ENCODE assay signal across 8 cellular contexts in genomic region chr4:143375326-143376073, GRCh38. TPM values are rescaled to one million over a fixed set of nuclear protein-coding genes. Genes with fewer than 3 reads are reported as not detected.
DNase-seq lines count a peak whose midpoint lies in the region; ATAC-seq and TF ChIP-seq lines count a peak whose summit lies in the region.

No MANE protein-coding gene starts in this region.

- H3K9me3 Mint-ChIP-seq in stimulated activated naive B cell treated with anti-CD40 and anti-IgM and Interleukin-4, amounts not matched to agents 10 μg/mL and 1 μg/mL and 100 μg/mL, for 72 hours, result no peaks in the 10 kb centered on the region

- ATAC-seq in GM18873 (IDR thresholded peaks at IDR 0.05; ENCODE audit: low FRiP score, unreplicated experiment), result peak; percentile 40
- peak; percentile 41 for ATAC-seq in HG03103 (IDR thresholded peaks at IDR 0.05; ENCODE audit: low read depth, unreplicated experiment)
- ATAC-seq in heart left ventricle, result peak; percentile 34 to 78 (median 74)
- peak; percentile 63 for ATAC-seq in stimulated activated naive B cell treated with anti-CD40 and anti-IgM and Interleukin-4, amounts not matched to agents 10 μg/mL and 1 μg/mL and 100 μg/mL, for 72 hours (replicated peaks)

- peak overlapping the region in 7 of 12 donors; percentile 16 to 83 (median 64) for H3K27ac ChIP-seq in heart left ventricle

- TF ChIP-seq CTCF in heart left ventricle (IDR thresholded peaks at IDR 0.05), result peak in 9 of 12 donors; percentile 11 to 49 (median 42)

- H3K27ac Mint-ChIP-seq in stimulated activated naive B cell treated with anti-CD40 and anti-IgM and Interleukin-4, amounts not matched to agents 10 μg/mL and 1 μg/mL and 100 μg/mL, for 72 hours, result peak overlapping the region; percentile 56

- no peak overlapping the region for H3K4me3 ChIP-seq in heart left ventricle

- H3K36me3 Mint-ChIP-seq in stimulated activated naive B cell treated with anti-CD40 and anti-IgM and Interleukin-4, amounts not matched to agents 10 μg/mL and 1 μg/mL and 100 μg/mL, for 72 hours, result peaks cover 3 to 10% of the 10 kb centered on the region in 2 donors

- H3K4me1 ChIP-seq in heart left ventricle, result peaks cover 4 to 88% (median 70%) of the 10 kb centered on the region in 12 donors

- H3K9me3 ChIP-seq in heart left ventricle, result peaks cover 0 to 6% (median 0%) of the 10 kb centered on the region in 12 donors

- no peaks in the 10 kb centered on the region for H3K27me3 Mint-ChIP-seq in stimulated activated naive B cell treated with anti-CD40 and anti-IgM and Interleukin-4, amounts not matched to agents 10 μg/mL and 1 μg/mL and 100 μg/mL, for 72 hours

- no peak for TF ChIP-seq POLR2A in heart left ventricle (IDR thresholded peaks at IDR 0.05)

- peak overlapping the region in 1 of 2 donors; percentile 60 for H3K4me3 Mint-ChIP-seq in stimulated activated naive B cell treated with anti-CD40 and anti-IgM and Interleukin-4, amounts not matched to agents 10 μg/mL and 1 μg/mL and 100 μg/mL, for 72 hours

- no peaks in the 10 kb centered on the region for H3K36me3 ChIP-seq in heart left ventricle

- WGBS in heart left ventricle, 4 donors, result 38 to 47% (median 40%) methylated on average over 6 of the region's 6 CpGs

- intact Hi-C loops in heart left ventricle (cut with DNase I), result loop anchor here in 3 of 10 donors (5.0 kb wide), 2 partner anchors 38 to 87 kb away; partner anchors contain the start of gene GAB1 (in 2 of the 3)

- peaks cover 43 to 72% of the 10 kb centered on the region in 2 donors for H3K4me1 Mint-ChIP-seq in stimulated activated naive B cell treated with anti-CD40 and anti-IgM and Interleukin-4, amounts not matched to agents 10 μg/mL and 1 μg/mL and 100 μg/mL, for 72 hours

- H3K27me3 ChIP-seq in heart left ventricle, result no peaks in the 10 kb centered on the region

- DNase-seq in DMS 273 (lab: John Stamatoyannopoulos, UW; ENCODE audit: unreplicated experiment), result peak; percentile 86
- DNase-seq in SW480 (ENCODE audit: low spot score), result peak; percentile 6
- DNase-seq in heart left ventricle, result peak in 3 of 5 donors; percentile 37 to 50 (median 47)
- DNase-seq in stimulated activated naive B cell treated with anti-CD40 and anti-IgM and Interleukin-4, amounts not matched to agents 10 μg/mL and 1 μg/mL and 100 μg/mL, for 72 hours, result no peak
- no peak for DNase-seq in iPS-NIHi7 (ENCODE audit: extremely low spot score)
- no peak for DNase-seq in mucosa of gallbladder (ENCODE audit: low spot score)

RNA-seq across cellular contexts. Expression of gene GAB1, which starts 38.8 kb away (rescaled TPM):
- total RNA-seq in heart left ventricle, result 100 to 1,000 TPM in 3 of 9 donors, 10 to 100 TPM in 6; 49.4 to 130 (median 80.6) TPM
- 10 to 100 TPM; 15.3 to 25.2 TPM for polyA plus RNA-seq in heart left ventricle
- total RNA-seq in mucosa of gallbladder, result 47.9 TPM

Comparison
In these comparisons a context has a peak if more than half of its experiments do, and no peak if none do; other contexts are left out.
1. DNase-seq: peak in DMS 273 (single experiment), SW480 (single experiment) and heart left ventricle (3 of 5); none in stimulated activated naive B cell treated with anti-CD40 and anti-IgM and Interleukin-4, amounts not matched to agents 10 μg/mL and 1 μg/mL and 100 μg/mL, for 72 hours (single experiment), iPS-NIHi7 (single experiment) and mucosa of gallbladder (single experiment).
2. Peak in every context shown above with its lines, with median percentiles within 50 percentile points of each other: ATAC-seq.